ENCODE assay signal across 18 cellular contexts in genomic region chr13:113630804-113631203, GRCh38. TPM values are rescaled to one million over a fixed set of nuclear protein-coding genes. Genes with fewer than 3 reads are reported as not detected.
"Had no signal": no experiment of that assay in that cellular context is flagged by ENCODE, and none has a peak within 500 bp of the region (broad histone marks: within the 10 kb centered on the region; RNA-seq: fewer than 3 reads in every experiment).

No MANE protein-coding gene starts in this region.

- H3K4me3 Mint-ChIP-seq: activated CD8-positive, alpha-beta T cell treated with anti-CD3 and anti-CD28 coated beads, Interleukin-2, amount 10 ng/mL, durations not matched to agents 7 days and 5 days; activated naive CD4-positive, alpha-beta T cell treated with anti-CD3 and anti-CD28 coated beads, Interleukin-2, amount 10 ng/mL, durations not matched to agents 7 days and 5 days; central memory CD8-positive, alpha-beta T cell; stimulated activated naive B cell treated with anti-CD40 and anti-IgM and Interleukin-4, amounts not matched to agents 10 μg/mL and 1 μg/mL and 100 μg/mL, for 72 hours; T-helper 17 cell; WTC11 had no signal

- H3K27me3 Mint-ChIP-seq: activated naive CD4-positive, alpha-beta T cell treated with anti-CD3 and anti-CD28 coated beads, Interleukin-2, amount 10 ng/mL, durations not matched to agents 7 days and 5 days; central memory CD8-positive, alpha-beta T cell; naive thymus-derived CD4-positive, alpha-beta T cell; stimulated activated naive B cell treated with anti-CD40 and anti-IgM and Interleukin-4, amounts not matched to agents 10 μg/mL and 1 μg/mL and 100 μg/mL, for 72 hours; T-helper 17 cell had no signal

- ATAC-seq: activated CD8-positive, alpha-beta T cell treated with anti-CD3 and anti-CD28 coated beads, Interleukin-2, amount 10 ng/mL, durations not matched to agents 7 days and 5 days; body of pancreas; gastroesophageal sphincter; naive thymus-derived CD4-positive, alpha-beta T cell; stimulated activated naive B cell treated with anti-CD40 and anti-IgM and Interleukin-4, amounts not matched to agents 10 μg/mL and 1 μg/mL and 100 μg/mL, for 72 hours; T-helper 17 cell; WTC11 had no signal

- H3K27me3 ChIP-seq: body of pancreas, gastroesophageal sphincter, upper lobe of left lung had no signal

- H3K9me3 Mint-ChIP-seq: activated naive CD4-positive, alpha-beta T cell treated with anti-CD3 and anti-CD28 coated beads, Interleukin-2, amount 10 ng/mL, durations not matched to agents 7 days and 5 days; central memory CD8-positive, alpha-beta T cell; stimulated activated naive B cell treated with anti-CD40 and anti-IgM and Interleukin-4, amounts not matched to agents 10 μg/mL and 1 μg/mL and 100 μg/mL, for 72 hours; WTC11 had no signal

- H3K4me3 ChIP-seq: body of pancreas, gastroesophageal sphincter, upper lobe of left lung had no signal

- H3K27ac Mint-ChIP-seq: activated CD8-positive, alpha-beta T cell treated with anti-CD3 and anti-CD28 coated beads, Interleukin-2, amount 10 ng/mL, durations not matched to agents 7 days and 5 days; stimulated activated naive B cell treated with anti-CD40 and anti-IgM and Interleukin-4, amounts not matched to agents 10 μg/mL and 1 μg/mL and 100 μg/mL, for 72 hours; T-helper 17 cell had no signal

- H3K9me3 ChIP-seq: body of pancreas, gastroesophageal sphincter, upper lobe of left lung had no signal

- H3K27ac ChIP-seq: body of pancreas, epithelial cell of prostate, gastroesophageal sphincter, upper lobe of left lung had no signal

- H3K4me1 ChIP-seq: body of pancreas, gastroesophageal sphincter, upper lobe of left lung had no signal

- H3K4me1 Mint-ChIP-seq: stimulated activated naive B cell treated with anti-CD40 and anti-IgM and Interleukin-4, amounts not matched to agents 10 μg/mL and 1 μg/mL and 100 μg/mL, for 72 hours had no signal

- DNase-seq: activated CD4-positive, alpha-beta T cell treated with anti-CD3 and anti-CD28 coated beads for 48 hours; activated CD8-positive, alpha-beta memory T cell treated with anti-CD3 and anti-CD28 coated beads, Interleukin-2, amount 50 U/mL, for 48 hours; activated CD8-positive, alpha-beta T cell treated with anti-CD3 and anti-CD28 coated beads, Interleukin-2, amount 10 ng/mL, durations not matched to agents 7 days and 5 days; activated naive CD4-positive, alpha-beta T cell treated with anti-CD3 and anti-CD28 coated beads, Interleukin-2, amount 10 ng/mL, durations not matched to agents 7 days and 5 days; body of pancreas; effector memory CD4-positive, alpha-beta T cell; naive thymus-derived CD4-positive, alpha-beta T cell; stimulated activated CD4-positive, alpha-beta T cell treated with anti-CD3 and anti-CD28 coated beads, Interleukin-1b, Interleukin-23, amount 100 ng/mL, for 48 hours; stimulated activated naive B cell treated with anti-CD40 and anti-IgM and Interleukin-4, amounts not matched to agents 10 μg/mL and 1 μg/mL and 100 μg/mL, for 72 hours; T-helper 17 cell; upper lobe of left lung had no signal

RNA-seq across cellular contexts. Expression of gene ATP4B, which starts 27.2 kb away (rescaled TPM):
- total RNA-seq: activated CD8-positive, alpha-beta T cell treated with anti-CD3 and anti-CD28 coated beads, Interleukin-2, amount 10 ng/mL, durations not matched to agents 7 days and 5 days; body of pancreas; gastroesophageal sphincter; kidney epithelial cell; lung microvascular endothelial cell; mononuclear cell; naive thymus-derived CD4-positive, alpha-beta T cell; T-helper 17 cell; upper lobe of left lung; WTC11 had no signal
- polyA plus RNA-seq: naive thymus-derived CD4-positive, alpha-beta T cell had no signal

RNA-seq across cellular contexts. Expression of gene GRK1, which starts 36.2 kb away (rescaled TPM):
- total RNA-seq: body of pancreas; kidney epithelial cell; lung microvascular endothelial cell; mononuclear cell; naive thymus-derived CD4-positive, alpha-beta T cell had no signal
- polyA plus RNA-seq: naive thymus-derived CD4-positive, alpha-beta T cell had no signal
